In the genomic region with DNA sequence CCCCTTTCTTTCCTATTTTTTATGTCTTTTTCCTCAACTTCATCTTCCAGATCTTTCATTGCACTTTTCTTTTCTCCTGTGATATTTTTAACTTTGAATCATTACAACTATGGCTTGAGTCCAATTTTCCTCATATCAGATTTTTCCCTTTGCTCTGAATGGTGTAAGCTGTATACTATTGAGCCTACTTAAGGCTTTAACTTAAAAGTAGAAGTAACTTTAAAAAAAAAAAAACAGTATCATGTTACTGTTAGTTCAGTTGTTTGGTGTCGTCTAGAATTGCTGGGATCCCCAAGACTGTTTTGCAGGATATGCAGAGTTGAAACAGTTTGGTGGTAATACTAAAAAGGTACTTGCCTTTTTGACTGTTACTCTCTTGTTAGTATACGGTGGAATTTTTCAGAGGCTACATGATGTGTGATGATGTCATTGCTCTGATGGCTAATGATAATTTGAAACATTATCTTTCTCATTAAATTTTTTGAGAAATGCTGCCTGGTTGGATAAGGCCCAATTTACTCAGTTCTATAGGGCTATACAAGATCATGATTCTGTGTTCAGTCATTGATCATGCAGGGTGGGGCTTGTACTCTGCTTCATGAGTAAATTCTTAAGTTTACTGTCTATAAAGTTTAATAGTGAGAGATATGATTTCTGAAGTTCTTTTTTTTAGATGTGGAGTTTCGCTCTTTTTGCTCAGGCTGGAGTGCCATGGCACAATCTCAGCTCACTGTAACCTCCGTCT, we compare ENCODE assay signal across 2 cellular contexts.
TF ChIP-seq lines count a peak whose summit lies in the region.

No MANE protein-coding gene starts in this region.

TF ChIP-seq in HepG2, 621 proteins besides CTCF, POLR2A, EP300 and RAD21:
- no peak for TF ChIP-seq CEBPB (IDR thresholded peaks at IDR 0.05; ENCODE audit: borderline replicate concordance, low read depth, low read length)
- peak; percentile 61; the same call in 1 of the 2 replicates for TF ChIP-seq ATF7 (IDR thresholded peaks at IDR 0.05)
- TF ChIP-seq ATF7 (CRISPR knock-in tag; IDR thresholded peaks at IDR 0.05) = no peak
- TF ChIP-seq CREB1 (IDR thresholded peaks at IDR 0.05) = 0 out of 2 replicates have a peak, but pooled peaks have one; percentile 3
- TF ChIP-seq CREB1 (CRISPR knock-in tag; IDR thresholded peaks at IDR 0.05) = no peak
- TF ChIP-seq ZMAT3 (CRISPR knock-in tag; conservative IDR thresholded peaks at IDR 0.05) = no peak
- no peak for TF ChIP-seq ZNF761 (CRISPR knock-in tag; conservative IDR thresholded peaks at IDR 0.05)

TF ChIP-seq in K562, 482 proteins besides CTCF, POLR2A, EP300 and RAD21:
- TF ChIP-seq NR2F6 (CRISPR knock-in tag; IDR thresholded peaks at IDR 0.05) (no peak), CCAR2 (IDR thresholded peaks at IDR 0.05; ENCODE audit: low read depth, low read length) (no peak), NFIC (IDR thresholded peaks at IDR 0.05) (peak; percentile 32), ATF7 (IDR thresholded peaks at IDR 0.05) (peak; percentile 35; the same call in 1 of the 2 replicates)
- TF ChIP-seq, protein P1, sequence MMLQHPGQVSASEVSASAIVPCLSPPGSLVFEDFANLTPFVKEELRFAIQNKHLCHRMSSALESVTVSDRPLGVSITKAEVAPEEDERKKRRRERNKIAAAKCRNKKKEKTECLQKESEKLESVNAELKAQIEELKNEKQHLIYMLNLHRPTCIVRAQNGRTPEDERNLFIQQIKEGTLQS (IDR thresholded peaks at IDR 0.05) = peak; percentile 68
- TF ChIP-seq, protein P1 (CRISPR knock-in tag; conservative IDR thresholded peaks at IDR 0.05) = no peak
